In the genomic region with DNA sequence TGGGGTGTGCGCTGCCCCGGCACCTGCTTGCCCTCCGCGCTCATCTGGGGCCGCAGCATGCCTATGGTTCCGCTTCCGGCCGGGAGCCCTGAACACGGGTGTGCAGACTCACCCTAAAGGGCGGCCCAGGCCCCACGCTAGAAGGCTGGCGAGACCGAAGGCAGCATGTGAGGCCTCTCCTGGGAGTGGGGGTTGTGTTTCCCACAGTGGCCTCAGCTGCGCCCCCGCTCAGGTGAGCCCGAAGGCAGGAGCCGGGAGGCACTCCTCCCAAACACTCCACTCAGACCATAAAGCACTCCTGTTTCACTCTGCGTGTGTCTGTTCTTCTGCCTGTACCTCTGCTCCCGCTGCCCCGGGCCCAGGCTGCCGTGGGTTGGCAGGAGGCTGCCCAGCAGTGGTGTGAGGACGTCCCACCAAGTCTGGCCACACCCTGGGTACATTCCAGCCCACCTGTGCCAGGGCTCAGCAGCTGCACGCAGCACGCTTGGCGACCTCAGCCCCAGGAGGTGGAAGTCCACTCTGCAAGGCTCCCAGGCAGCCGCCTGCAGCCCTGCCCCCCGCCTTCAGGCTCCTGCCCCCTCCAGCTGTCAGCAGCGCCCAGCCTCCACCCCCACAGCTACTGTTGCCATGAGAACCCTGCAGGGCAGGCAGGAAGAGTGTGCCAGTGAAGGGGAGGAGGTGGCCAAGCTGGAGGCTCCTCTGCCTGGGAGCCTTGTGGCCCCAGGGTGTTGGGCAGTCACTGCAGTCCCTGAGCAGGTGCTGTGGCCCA, we compare ENCODE assay signal across 8 cellular contexts. TPM values are rescaled to one million over a fixed set of nuclear protein-coding genes. Genes with fewer than 3 reads are reported as not detected.
DNase-seq lines count a peak whose midpoint lies in the region; ATAC-seq, FAIRE-seq and TF ChIP-seq lines count a peak whose summit lies in the region.

No MANE protein-coding gene starts in this region.

- ATAC-seq in HG03139 (IDR thresholded peaks at IDR 0.05; ENCODE audit: unreplicated experiment), result no peak

- H3K9ac ChIP-seq in H1 (replicated peaks in 1 of 4; ENCODE audit: extremely low read depth in 1 of 4, low read depth in 3 of 4, low read length in 3 of 4), result no peak overlapping the region

- TF ChIP-seq EP300 in H1 (IDR thresholded peaks at IDR 0.05; ENCODE audit: borderline replicate concordance in 1 of 2, low read depth in 2 of 2, low read length in 2 of 2), result no peak

- H2BK120ac ChIP-seq in H1 (replicated peaks; ENCODE audit: low read depth, low read length), result no peak overlapping the region

- peak overlapping the region in 1 of 2 experiments; percentile 27; a peak in 2 of 4 replicates for H3K4me2 ChIP-seq in H1 (ENCODE audit: insufficient read depth in 1 of 2, low read depth in 2 of 2, low read length in 2 of 2)
- H3K4me2 ChIP-seq in osteoblast (ENCODE audit: insufficient read depth, low read length), result no peak overlapping the region

- H4K20me1 ChIP-seq in H1 (replicated peaks in 1 of 2; ENCODE audit: control insufficient read depth in 1 of 2, insufficient read depth in 2 of 2, low read length in 2 of 2) (peaks cover 1 to 4% of the 10 kb centered on the region in 2 experiments), osteoblast (ENCODE audit: insufficient read depth, low read length) (peaks cover 6% of the 10 kb centered on the region)

- H2BK20ac ChIP-seq in H1 (ENCODE audit: low read length), result no peak overlapping the region

- H2AFZ ChIP-seq in H1 (ENCODE audit: low read length), result no peak overlapping the region
- H2AFZ ChIP-seq in osteoblast (ENCODE audit: low read length), result no peak overlapping the region

- H3K27ac ChIP-seq in H1 (ENCODE audit: low read depth, low read length) (no peak overlapping the region), osteoblast (ENCODE audit: low read depth, low read length) (no peak overlapping the region)

- H3K18ac ChIP-seq in H1 (ENCODE audit: extremely low read depth, low read length), result peak overlapping the region; percentile 48

- no peak overlapping the region for H4K91ac ChIP-seq in H1 (replicated peaks; ENCODE audit: insufficient read length, low read length)

- H3K79me2 ChIP-seq in H1 (ENCODE audit: control insufficient read depth in 1 of 2, insufficient read depth in 2 of 2, low read length in 2 of 2), result no peaks in the 10 kb centered on the region
- H3K79me2 ChIP-seq in osteoblast (ENCODE audit: insufficient read depth, low read length), result no peaks in the 10 kb centered on the region

- H3K79me1 ChIP-seq in H1 (ENCODE audit: low read depth, low read length), result no peaks in the 10 kb centered on the region

- WGBS in H1 (ENCODE audit: extremely low coverage in 1 of 2, insufficient coverage in 1 of 2, insufficient read length in 1 of 2, insufficient replicate concordance in 2 of 2, low coverage in 1 of 2, low lambda C conversion rate in 2 of 2, missing lambda C conversion rate in 1 of 2), 2 experiments, result 78% methylated on average over 27 of the region's 28 CpGs; no CpG with 5 or more reads in 1 of the 2 experiments

- H3K9me3 ChIP-seq in H1 (ENCODE audit: insufficient read depth in 2 of 2, low read depth in 1 of 2, low read length in 1 of 2), result no peaks in the 10 kb centered on the region; a peak in 1 of 4 replicates
- H3K9me3 ChIP-seq in osteoblast (ENCODE audit: low read depth, low read length), result no peaks in the 10 kb centered on the region

- H3K4me3 ChIP-seq in H1 (ENCODE audit: extremely low read depth in 1 of 4, insufficient read depth in 2 of 4, low read depth in 3 of 4, low read length in 4 of 4), result no peak overlapping the region
- no peak overlapping the region for H3K4me3 ChIP-seq in osteoblast (ENCODE audit: insufficient read depth, low read length)

- no peak for TF ChIP-seq CTCF in H1 (IDR thresholded peaks at IDR 0.05; ENCODE audit: control extremely low read depth in 1 of 3, insufficient read depth in 1 of 3, low read depth in 1 of 3, low read length in 3 of 3)
- TF ChIP-seq CTCF in osteoblast (IDR thresholded peaks at IDR 0.05; ENCODE audit: extremely low read depth, low read depth, low read length), result no peak

- no peak overlapping the region for H4K5ac ChIP-seq in H1 (ENCODE audit: insufficient read length, low read depth, low read length)

- H4K8ac ChIP-seq in H1 (ENCODE audit: extremely low read depth, insufficient read depth, low read length), result no peak overlapping the region

- no peak overlapping the region for H3K23ac ChIP-seq in H1 (ENCODE audit: insufficient read length)

- no peaks in the 10 kb centered on the region; the same call in 1 of the 2 replicates for H3K23me2 ChIP-seq in H1 (ENCODE audit: low read depth, low read length)

- H3K56ac ChIP-seq in H1 (replicated peaks; ENCODE audit: insufficient read length, low read depth, low read length), result no peak overlapping the region

- H3K4me1 ChIP-seq in H1 (replicated peaks in 1 of 4; ENCODE audit: control insufficient read depth in 3 of 4, insufficient read depth in 4 of 4, low read length in 3 of 4), result peaks cover 5 to 24% (median 16%) of the 10 kb centered on the region in 4 experiments
- H3K4me1 ChIP-seq in osteoblast (ENCODE audit: insufficient read depth, low read length), result peaks cover 14% of the 10 kb centered on the region

- peaks cover 0 to 5% (median 2%) of the 10 kb centered on the region in 4 experiments; a peak in 2 of 7 replicates for H3K27me3 ChIP-seq in H1 (replicated peaks in 1 of 4; ENCODE audit: control insufficient read depth in 3 of 4, extremely low read depth in 1 of 4, insufficient read depth in 3 of 4, low read length in 3 of 4)
- peaks cover 11% of the 10 kb centered on the region for H3K27me3 ChIP-seq in osteoblast (ENCODE audit: insufficient read depth, low read length)

- no peak; a peak in 2 of 3 replicates for TF ChIP-seq POLR2A in H1 (IDR thresholded peaks at IDR 0.05; ENCODE audit: control extremely low read depth in 1 of 2, low read depth in 2 of 2, low read length in 2 of 2)

- H2BK5ac ChIP-seq in H1 (ENCODE audit: low read depth, low read length), result peak overlapping the region; percentile 30; the same call in 1 of the 2 replicates

- peak; percentile 18 for DNase-seq in SIG-M5 treated with dmso at 0.1 percent for 504 hours (lab: John Stamatoyannopoulos, UW; ENCODE audit: unreplicated experiment)
- DNase-seq in SIG-M5 (lab: John Stamatoyannopoulos, UW), result no peak
- peak; percentile 87 for DNase-seq in NCI-H82 (lab: John Stamatoyannopoulos, UW)
- peak in 1 of 2 experiments; percentile 70 for DNase-seq in H1 (ENCODE audit: low read depth in 1 of 2, low spot score in 2 of 2)
- DNase-seq in osteoblast (ENCODE audit: insufficient read length, low spot score, missing footprints), result peak; percentile 97
- DNase-seq in KG1 (lab: John Stamatoyannopoulos, UW), result no peak
- no peak for DNase-seq in NK-92 treated with Interleukin-12 subunit alpha and Interleukin-12 subunit beta, amount 100 ng/mL, for 24 hours (lab: John Stamatoyannopoulos, UW)

- no peak overlapping the region for H2BK15ac ChIP-seq in H1 (ENCODE audit: low read length)

- no peak overlapping the region for H3K14ac ChIP-seq in H1 (ENCODE audit: insufficient read length)

- POLR2A ChIA-PET in H1 (lab: Charles Lee; ENCODE audit: partially characterized antibody), result interaction anchor here (0.9 to 20.5 kb wide), 9 partner anchors 5 to 107 kb away, joined by 3 to 248 read pairs (median 8); partner anchors contain the start of genes MAMDC4 and RABL6

- H2BK12ac ChIP-seq in H1 (ENCODE audit: low read depth, low read length), result 0 out of 2 replicates have a peak overlapping the region, but pooled peaks have one; percentile 27

- no peak overlapping the region for H3K4ac ChIP-seq in H1 (replicated peaks; ENCODE audit: insufficient read length, low read depth, low read length)

- CTCF ChIA-PET in H1 (lab: Charles Lee; ENCODE audit: partially characterized antibody), result interaction anchor here (0.6 to 8.9 kb wide), 22 partner anchors 9 to 1283 kb away, joined by 3 to 131 read pairs (median 4); partner anchors contain the start of gene ABCA2

- no peak for FAIRE-seq in H1 (lab: Jason Lieb, UNC)

- peaks cover 0 to 21% (median 4%) of the 10 kb centered on the region in 4 experiments; a peak in 2 of 8 replicates for H3K36me3 ChIP-seq in H1 (ENCODE audit: control insufficient read depth in 2 of 4, insufficient read depth in 4 of 4, low read length in 3 of 4)
- no peaks in the 10 kb centered on the region for H3K36me3 ChIP-seq in osteoblast (ENCODE audit: insufficient read depth, low read length)

- TF ChIP-seq RAD21 in H1 (IDR thresholded peaks at IDR 0.05 in 1 of 2, conservative IDR thresholded peaks at IDR 0.05 in 1 of 2; ENCODE audit: low read depth in 2 of 2, low read length in 2 of 2), result no peak

- no peak overlapping the region for H2AK5ac ChIP-seq in H1 (ENCODE audit: low read depth, low read length)

RNA-seq across cellular contexts. Expression of gene AJM1, which starts 1.2 kb away (rescaled TPM):
- total RNA-seq in H1 (2021; fragmentation: NEBNext Ultra II Directional; extraction: Animal tissue kit (Norgen Biotek cat#: 25700)), result 0.86 and 0.97 TPM in 2 replicates
- polyA plus RNA-seq in H1 (2011; rRNA removed), result 0.12 and 0.33 TPM in 2 replicates
- 0.45 TPM for polyA plus RNA-seq in H1 (2011; cell fraction: cytosol; rRNA removed)
- 2.4 TPM for polyA plus RNA-seq in H1 (2011; cell fraction: nucleus; rRNA removed)
- 0.47 to 1.1 TPM (median 0.87 TPM) in 4 replicates for polyA plus RNA-seq in H1 (2012, experiment 1 of 2)
- 0.31 TPM for polyA plus RNA-seq in H1 (2012, experiment 2 of 2)
- 0.26 TPM for polyA plus RNA-seq in H1 (2013, experiment 1 of 2)
- 0.26 TPM for polyA plus RNA-seq in H1 (2013, experiment 2 of 2)
- 0.02 and 0.03 TPM in 2 replicates for polyA minus RNA-seq in H1 (2011; rRNA and poly(A)+ RNA removed)
- not detected for polyA minus RNA-seq in H1 (2011; cell fraction: cytosol; rRNA and poly(A)+ RNA removed)
- polyA minus RNA-seq in H1 (2011; cell fraction: nucleus; rRNA and poly(A)+ RNA removed), result 0.80 TPM
- total RNA-seq in osteoblast, result 0.88 and 1.1 TPM in 2 replicates

RNA-seq across cellular contexts. Expression of gene PHPT1, which starts 8.1 kb away (rescaled TPM):
- total RNA-seq in H1 (2021; fragmentation: NEBNext Ultra II Directional; extraction: Animal tissue kit (Norgen Biotek cat#: 25700)), result 109 and 111 TPM in 2 replicates
- polyA plus RNA-seq in H1 (2011; rRNA removed), result 226 and 246 TPM in 2 replicates
- 187 TPM for polyA plus RNA-seq in H1 (2011; cell fraction: cytosol; rRNA removed)
- 299 TPM for polyA plus RNA-seq in H1 (2011; cell fraction: nucleus; rRNA removed)
- 83.0 to 153 TPM (median 142 TPM) in 4 replicates for polyA plus RNA-seq in H1 (2012, experiment 1 of 2)
- polyA plus RNA-seq in H1 (2012, experiment 2 of 2), result 164 TPM
- polyA plus RNA-seq in H1 (2013, experiment 1 of 2), result 122 TPM
- 112 TPM for polyA plus RNA-seq in H1 (2013, experiment 2 of 2)
- 13.8 and 14.5 TPM in 2 replicates for polyA minus RNA-seq in H1 (2011; rRNA and poly(A)+ RNA removed)
- polyA minus RNA-seq in H1 (2011; cell fraction: cytosol; rRNA and poly(A)+ RNA removed), result 33.1 TPM
- 44.8 TPM for polyA minus RNA-seq in H1 (2011; cell fraction: nucleus; rRNA and poly(A)+ RNA removed)
- total RNA-seq in osteoblast, result 54.2 and 59.0 TPM in 2 replicates

RNA-seq across cellular contexts. Expression of gene MAMDC4, which starts 11.1 kb away (rescaled TPM):
- 4.5 TPM in 2 replicates for total RNA-seq in H1 (2021; fragmentation: NEBNext Ultra II Directional; extraction: Animal tissue kit (Norgen Biotek cat#: 25700))
- 3.1 and 6.6 TPM in 2 replicates for polyA plus RNA-seq in H1 (2011; rRNA removed)
- polyA plus RNA-seq in H1 (2011; cell fraction: cytosol; rRNA removed), result 3.9 TPM
- 56.5 TPM for polyA plus RNA-seq in H1 (2011; cell fraction: nucleus; rRNA removed)
- 2.7 to 5.8 TPM (median 5.6 TPM) in 4 replicates for polyA plus RNA-seq in H1 (2012, experiment 1 of 2)
- 2.0 TPM for polyA plus RNA-seq in H1 (2012, experiment 2 of 2)
- 1.5 TPM for polyA plus RNA-seq in H1 (2013, experiment 1 of 2)
- polyA plus RNA-seq in H1 (2013, experiment 2 of 2), result 1.3 TPM
- polyA minus RNA-seq in H1 (2011; rRNA and poly(A)+ RNA removed), result 0.51 and 0.69 TPM in 2 replicates
- 1.4 TPM for polyA minus RNA-seq in H1 (2011; cell fraction: cytosol; rRNA and poly(A)+ RNA removed)
- polyA minus RNA-seq in H1 (2011; cell fraction: nucleus; rRNA and poly(A)+ RNA removed), result 8.0 TPM
- total RNA-seq in osteoblast, result 0.88 and 1.4 TPM in 2 replicates

RNA-seq across cellular contexts. Expression of gene EDF1, which starts 25.0 kb away (rescaled TPM):
- 337 and 338 TPM in 2 replicates for total RNA-seq in H1 (2021; fragmentation: NEBNext Ultra II Directional; extraction: Animal tissue kit (Norgen Biotek cat#: 25700))
- polyA plus RNA-seq in H1 (2011; rRNA removed), result 297 and 298 TPM in 2 replicates
- 526 TPM for polyA plus RNA-seq in H1 (2011; cell fraction: cytosol; rRNA removed)
- 195 TPM for polyA plus RNA-seq in H1 (2011; cell fraction: nucleus; rRNA removed)
- polyA plus RNA-seq in H1 (2012, experiment 1 of 2), result 387 to 511 TPM (median 478 TPM) in 4 replicates
- polyA plus RNA-seq in H1 (2012, experiment 2 of 2), result 475 TPM
- polyA plus RNA-seq in H1 (2013, experiment 1 of 2), result 275 TPM
- polyA plus RNA-seq in H1 (2013, experiment 2 of 2), result 291 TPM
- 58.1 and 73.1 TPM in 2 replicates for polyA minus RNA-seq in H1 (2011; rRNA and poly(A)+ RNA removed)
- 111 TPM for polyA minus RNA-seq in H1 (2011; cell fraction: cytosol; rRNA and poly(A)+ RNA removed)
- 68.1 TPM for polyA minus RNA-seq in H1 (2011; cell fraction: nucleus; rRNA and poly(A)+ RNA removed)
- 126 and 173 TPM in 2 replicates for total RNA-seq in osteoblast

RNA-seq across cellular contexts. Expression of gene RABL6, which starts 33.3 kb away (rescaled TPM):
- 129 and 130 TPM in 2 replicates for total RNA-seq in H1 (2021; fragmentation: NEBNext Ultra II Directional; extraction: Animal tissue kit (Norgen Biotek cat#: 25700))
- polyA plus RNA-seq in H1 (2011; rRNA removed), result 70.1 and 98.6 TPM in 2 replicates
- 87.7 TPM for polyA plus RNA-seq in H1 (2011; cell fraction: cytosol; rRNA removed)
- 257 TPM for polyA plus RNA-seq in H1 (2011; cell fraction: nucleus; rRNA removed)
- polyA plus RNA-seq in H1 (2012, experiment 1 of 2), result 109 to 142 TPM (median 126 TPM) in 4 replicates
- 170 TPM for polyA plus RNA-seq in H1 (2012, experiment 2 of 2)
- 86.2 TPM for polyA plus RNA-seq in H1 (2013, experiment 1 of 2)
- polyA plus RNA-seq in H1 (2013, experiment 2 of 2), result 82.0 TPM
- polyA minus RNA-seq in H1 (2011; rRNA and poly(A)+ RNA removed), result 61.8 and 85.2 TPM in 2 replicates
- polyA minus RNA-seq in H1 (2011; cell fraction: cytosol; rRNA and poly(A)+ RNA removed), result 49.0 TPM
- polyA minus RNA-seq in H1 (2011; cell fraction: nucleus; rRNA and poly(A)+ RNA removed), result 101 TPM
- total RNA-seq in osteoblast, result 64.2 and 64.8 TPM in 2 replicates

Comparison
In these comparisons a context has a peak if more than half of its experiments do, and no peak if none do; other contexts are left out.
1. DNase-seq: peak in SIG-M5 treated with dmso at 0.1 percent for 504 hours (single experiment), NCI-H82 (single experiment) and osteoblast (single experiment); none in SIG-M5 (single experiment), KG1 (single experiment) and NK-92 treated with Interleukin-12 subunit alpha and Interleukin-12 subunit beta, amount 100 ng/mL, for 24 hours (single experiment).